ENCODE assay signal across 7 cellular contexts in the genomic region with DNA sequence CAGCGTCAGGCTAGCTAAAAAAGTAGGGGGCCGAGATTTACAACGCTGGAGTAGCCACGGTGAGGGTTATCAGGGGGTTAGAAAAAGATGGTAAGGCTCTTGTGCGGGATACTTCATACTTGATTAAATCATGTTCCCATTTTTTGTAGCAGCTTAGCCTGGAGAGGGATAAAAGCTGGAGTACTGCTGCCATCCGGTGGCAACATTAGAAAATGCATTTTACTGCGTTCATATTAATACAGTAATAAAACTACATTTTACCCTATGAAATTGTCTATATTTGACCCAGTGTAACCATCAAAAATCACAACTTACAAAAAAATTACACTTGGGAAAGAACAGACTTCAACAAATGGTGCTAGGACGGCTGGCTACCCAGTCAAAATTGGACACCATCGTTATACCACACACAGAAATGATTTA. TPM values are rescaled to one million over a fixed set of nuclear protein-coding genes. Genes with fewer than 3 reads are reported as not detected.
DNase-seq lines count a peak whose midpoint lies in the region; ATAC-seq and TF ChIP-seq lines count a peak whose summit lies in the region.

No MANE protein-coding gene starts in this region.

- TF ChIP-seq CTCF in DOHH2 (IDR thresholded peaks at IDR 0.05; ENCODE audit: low read depth, low read length, poor library complexity, severe bottlenecking) = peak; percentile 77
- TF ChIP-seq CTCF in SK-N-SH (IDR thresholded peaks at IDR 0.05) = peak; percentile 85
- peak; percentile 57 for TF ChIP-seq CTCF in colonic mucosa (IDR thresholded peaks at IDR 0.05)
- TF ChIP-seq CTCF in lower lobe of right lung (IDR thresholded peaks at IDR 0.05) = peak; percentile 63

- POLR2A ChIA-PET in SK-N-SH (lab: Yijun Ruan, JAX) = interaction anchor here (0.9 to 2.4 kb wide), 3 partner anchors 79 to 269 kb away, joined by 5 to 13 read pairs (median 6); no protein-coding TSS in a partner anchor

- H3K9ac ChIP-seq in Karpas-422 (ENCODE audit: low read length) (no peak overlapping the region), SK-N-SH (no peak overlapping the region), colonic mucosa (ENCODE audit: low read depth in 2 of 2, low read length in 2 of 2) (no peak overlapping the region)

- H3K27me3 ChIP-seq in DOHH2 (ENCODE audit: control insufficient read depth, low read length) (no peaks in the 10 kb centered on the region), Karpas-422 (ENCODE audit: low read length) (no peaks in the 10 kb centered on the region), SK-N-SH (ENCODE audit: insufficient read depth) (no peaks in the 10 kb centered on the region), colonic mucosa (no peaks in the 10 kb centered on the region), lower lobe of right lung (ENCODE audit: low read depth) (no peaks in the 10 kb centered on the region), aorta (ENCODE audit: control insufficient read depth in 1 of 2, insufficient read depth in 2 of 2, low read length in 1 of 2) (no peaks in the 10 kb centered on the region)

- H4K20me1 ChIP-seq in DOHH2 (ENCODE audit: control insufficient read depth, insufficient read depth, low read depth, low read length) (peaks cover 17% of the 10 kb centered on the region; the same call in 1 of the 2 replicates), Karpas-422 (ENCODE audit: insufficient read depth, low read depth, low read length) (no peaks in the 10 kb centered on the region), SK-N-SH (ENCODE audit: insufficient read depth) (no peaks in the 10 kb centered on the region; the same call in 1 of the 2 replicates)

- H3K79me2 ChIP-seq in DOHH2 (ENCODE audit: control insufficient read depth, low read length) (no peaks in the 10 kb centered on the region), Karpas-422 (ENCODE audit: low read length) (no peaks in the 10 kb centered on the region), SK-N-SH (ENCODE audit: insufficient read depth) (no peaks in the 10 kb centered on the region)

- peak; percentile 99 for TF ChIP-seq RAD21 in SK-N-SH (IDR thresholded peaks at IDR 0.05; ENCODE audit: low read length)

- CTCF ChIA-PET in SK-N-SH (lab: Yijun Ruan, JAX) = interaction anchor here (0.6 to 5.4 kb wide), 52 partner anchors 11 to 613 kb away, joined by 3 to 63 read pairs (median 5); partner anchors contain the start of genes CDON, PUS3 and VSIG10L2

- no peaks in the 10 kb centered on the region for H3K9me3 ChIP-seq in DOHH2 (ENCODE audit: control insufficient read depth, insufficient read depth, low read length)
- no peaks in the 10 kb centered on the region for H3K9me3 ChIP-seq in Karpas-422 (ENCODE audit: low read length)
- no peaks in the 10 kb centered on the region for H3K9me3 ChIP-seq in SK-N-SH
- no peaks in the 10 kb centered on the region for H3K9me3 ChIP-seq in colonic mucosa
- H3K9me3 ChIP-seq in lower lobe of right lung = no peaks in the 10 kb centered on the region
- H3K9me3 ChIP-seq in aorta (ENCODE audit: control insufficient read depth, low read length) = no peaks in the 10 kb centered on the region

- H3K36me3 ChIP-seq in DOHH2 (ENCODE audit: control insufficient read depth, low read length) = peaks cover 75% of the 10 kb centered on the region
- H3K36me3 ChIP-seq in Karpas-422 (ENCODE audit: insufficient read depth, low read length) = peaks cover 9% of the 10 kb centered on the region; the same call in 1 of the 2 replicates
- H3K36me3 ChIP-seq in SK-N-SH (replicated peaks in 1 of 2; ENCODE audit: control insufficient read depth in 1 of 2, insufficient read depth in 2 of 2, low read length in 1 of 2) = peaks cover 16 to 43% of the 10 kb centered on the region in 2 experiments
- H3K36me3 ChIP-seq in colonic mucosa = peaks cover 6% of the 10 kb centered on the region
- peaks cover 46% of the 10 kb centered on the region for H3K36me3 ChIP-seq in lower lobe of right lung
- H3K36me3 ChIP-seq in aorta (ENCODE audit: control insufficient read depth in 1 of 2, insufficient read depth in 2 of 2, low read length in 1 of 2) = no peaks in the 10 kb centered on the region

- WGBS in SK-N-SH (ENCODE audit: low lambda C conversion rate) = 24% methylated on average over 9 of the region's 9 CpGs
- 27 to 30% methylated on average over 9 of the region's 9 CpGs for WGBS in aorta, 2 donors

- peak; percentile 47 to 78 for ATAC-seq in lower lobe of right lung
- peak; percentile 61 for ATAC-seq in aorta (ENCODE audit: low FRiP score)

- intact Hi-C loops in colonic mucosa (cut with DNase I) = loop anchor here (2.0 to 5.0 kb wide), 3 partner anchors 137 to 271 kb away; no protein-coding TSS in a partner anchor
- intact Hi-C loops in lower lobe of right lung (cut with DNase I) = no loop called here
- intact Hi-C loops in aorta (cut with DNase I) = loop anchor here (1.0 to 10.0 kb wide), 4 partner anchors 129 to 271 kb away; partner anchors contain the start of gene CDON (in 1 of the 2)

- DNase-seq in Karpas-422 (peak; percentile 72), SK-N-SH (peak; percentile 82), colonic mucosa (peak; percentile 46), lower lobe of right lung (no peak), aorta (no peak)
- DNase-seq in effector CD8-positive, alpha-beta T cell (lab: John Stamatoyannopoulos, UW) = no peak

- H2AFZ ChIP-seq in Karpas-422 (ENCODE audit: low read length) (no peak overlapping the region), SK-N-SH (ENCODE audit: low read depth) (no peak overlapping the region)

- H3K27ac ChIP-seq in DOHH2 (ENCODE audit: low read depth, low read length) (no peak overlapping the region), Karpas-422 (ENCODE audit: low read length) (no peak overlapping the region), SK-N-SH (ENCODE audit: low read depth in 2 of 2, low read length in 1 of 2) (no peak overlapping the region), colonic mucosa (no peak overlapping the region), lower lobe of right lung (no peak overlapping the region), aorta (ENCODE audit: low read depth in 1 of 2, low read length in 2 of 2) (no peak overlapping the region)

- peaks cover 17% of the 10 kb centered on the region for H3K4me1 ChIP-seq in DOHH2 (ENCODE audit: control insufficient read depth, low read length)
- H3K4me1 ChIP-seq in Karpas-422 (ENCODE audit: low read length) = peaks cover 6% of the 10 kb centered on the region
- H3K4me1 ChIP-seq in SK-N-SH (ENCODE audit: control insufficient read depth in 1 of 2, insufficient read depth in 2 of 2, low read depth in 1 of 2, low read length in 1 of 2) = peaks cover 0 to 14% of the 10 kb centered on the region in 2 experiments; a peak in 1 of 4 replicates
- H3K4me1 ChIP-seq in colonic mucosa = no peaks in the 10 kb centered on the region
- no peaks in the 10 kb centered on the region for H3K4me1 ChIP-seq in lower lobe of right lung
- H3K4me1 ChIP-seq in aorta (ENCODE audit: control insufficient read depth in 1 of 2, insufficient read depth in 2 of 2, low read length in 2 of 2) = no peaks in the 10 kb centered on the region

- H3F3A ChIP-seq in DOHH2 (ENCODE audit: control insufficient read depth, insufficient read depth) = 0 out of 2 replicates have a peak, but pooled peaks cover 3% of the 10 kb centered on the region
- peaks cover 6% of the 10 kb centered on the region for H3F3A ChIP-seq in SK-N-SH (replicated peaks; ENCODE audit: insufficient read depth)

- TF ChIP-seq EP300 in SK-N-SH (IDR thresholded peaks at IDR 0.05; ENCODE audit: borderline replicate concordance in 1 of 2, low read depth in 1 of 2, low read length in 1 of 2) = no peak

- H3K9me2 ChIP-seq in DOHH2 (replicated peaks; ENCODE audit: control insufficient read depth, low read length) = no peaks in the 10 kb centered on the region
- no peaks in the 10 kb centered on the region for H3K9me2 ChIP-seq in Karpas-422 (replicated peaks; ENCODE audit: insufficient read depth, low read length)
- H3K9me2 ChIP-seq in SK-N-SH = no peaks in the 10 kb centered on the region

- H3K4me3 ChIP-seq in DOHH2 (ENCODE audit: low read length) (no peak overlapping the region), Karpas-422 (ENCODE audit: low read length) (no peak overlapping the region), SK-N-SH (ENCODE audit: low read depth in 2 of 2, low read length in 1 of 2) (no peak overlapping the region; a peak in 1 of 4 replicates), colonic mucosa (no peak overlapping the region), lower lobe of right lung (no peak overlapping the region), aorta (ENCODE audit: low read length in 2 of 2) (no peak overlapping the region)

- H3K4me2 ChIP-seq in DOHH2 (ENCODE audit: low read length) (no peak overlapping the region), Karpas-422 (ENCODE audit: low read depth, low read length, poor library complexity, severe bottlenecking) (no peak overlapping the region), SK-N-SH (no peak overlapping the region)

TF ChIP-seq in SK-N-SH, 30 proteins besides CTCF, POLR2A, EP300 and RAD21 (continues in another document):
- TF ChIP-seq YY1 (IDR thresholded peaks at IDR 0.05; ENCODE audit: low read depth) (no peak), TAF1 (IDR thresholded peaks at IDR 0.05; ENCODE audit: borderline replicate concordance, low read depth, low read length) (no peak), MXI1 (IDR thresholded peaks at IDR 0.05; ENCODE audit: low read depth, low read length) (no peak), NRF1 (IDR thresholded peaks at IDR 0.05; ENCODE audit: low read depth, low read length) (no peak), POLR2AphosphoS5 (IDR thresholded peaks at IDR 0.05; ENCODE audit: low read depth, low read length) (no peak), RCOR1 (IDR thresholded peaks at IDR 0.05; ENCODE audit: low read length) (0 out of 2 replicates have a peak, but pooled peaks have one; percentile 7), SMC3 (IDR thresholded peaks at IDR 0.05; ENCODE audit: low read depth, low read length) (peak; percentile 96), CHD2 (IDR thresholded peaks at IDR 0.05; ENCODE audit: low read length, partially characterized antibody) (peak; percentile 11), FOXM1 (IDR thresholded peaks at IDR 0.05; ENCODE audit: low read depth) (no peak), NFIC (IDR thresholded peaks at IDR 0.05; ENCODE audit: borderline replicate concordance) (no peak)

RNA-seq across cellular contexts. Expression of gene RPUSD4, which starts 17.3 kb away (rescaled TPM):
- total RNA-seq in Karpas-422 (2014; rRNA removed; shearing (Covaris generic); ENCODE audit: low replicate concordance) = 13.0 and 15.5 TPM in 2 replicates
- polyA plus RNA-seq in SK-N-SH (2012; rRNA removed) (18.0 and 24.0 TPM in 2 replicates), aorta (10 to 100 TPM; 14.5 to 23.5 TPM)
- polyA plus RNA-seq in SK-N-SH (2012; cell fraction: cytosol; rRNA removed) = 12.9 and 17.6 TPM in 2 replicates
- polyA plus RNA-seq in SK-N-SH (2012; cell fraction: nucleus; rRNA removed) = 63.3 and 70.9 TPM in 2 replicates
- total RNA-seq in colonic mucosa (10 to 100 TPM; 14.4 to 25.1 TPM), lower lobe of right lung (25.8 TPM), aorta (10 to 100 TPM; 18.1 to 24.0 TPM)

RNA-seq across cellular contexts. Expression of gene FAM118B, which starts 17.4 kb away (rescaled TPM):
- total RNA-seq in Karpas-422 (2014; rRNA removed; shearing (Covaris generic); ENCODE audit: low replicate concordance) = 3.4 and 14.8 TPM in 2 replicates
- polyA plus RNA-seq in SK-N-SH (2012; rRNA removed) = 19.5 and 27.8 TPM in 2 replicates
- polyA plus RNA-seq in SK-N-SH (2012; cell fraction: cytosol; rRNA removed) = 28.2 and 29.1 TPM in 2 replicates
- 9.9 and 16.3 TPM in 2 replicates for polyA plus RNA-seq in SK-N-SH (2012; cell fraction: nucleus; rRNA removed)
- 10 to 100 TPM; 57.9 to 58.3 TPM for total RNA-seq in colonic mucosa
- total RNA-seq in lower lobe of right lung = 35.2 TPM
- total RNA-seq in aorta = 10 to 100 TPM; 14.1 to 21.9 TPM
- 10 to 100 TPM; 11.9 to 19.0 TPM for polyA plus RNA-seq in aorta

Comparison
In these comparisons a context has a peak if more than half of its experiments do, and no peak if none do; other contexts are left out.
1. DNase-seq: peak in Karpas-422 (single experiment), SK-N-SH (single experiment) and colonic mucosa (single experiment); none in lower lobe of right lung (single experiment), aorta (0 of 2) and effector CD8-positive, alpha-beta T cell (single experiment).
2. Peak in every context shown above with its lines, with median percentiles within 50 percentile points of each other: CTCF ChIP-seq.